Comparison of ENCODE assay signal across 23 cellular contexts in the genomic region with DNA sequence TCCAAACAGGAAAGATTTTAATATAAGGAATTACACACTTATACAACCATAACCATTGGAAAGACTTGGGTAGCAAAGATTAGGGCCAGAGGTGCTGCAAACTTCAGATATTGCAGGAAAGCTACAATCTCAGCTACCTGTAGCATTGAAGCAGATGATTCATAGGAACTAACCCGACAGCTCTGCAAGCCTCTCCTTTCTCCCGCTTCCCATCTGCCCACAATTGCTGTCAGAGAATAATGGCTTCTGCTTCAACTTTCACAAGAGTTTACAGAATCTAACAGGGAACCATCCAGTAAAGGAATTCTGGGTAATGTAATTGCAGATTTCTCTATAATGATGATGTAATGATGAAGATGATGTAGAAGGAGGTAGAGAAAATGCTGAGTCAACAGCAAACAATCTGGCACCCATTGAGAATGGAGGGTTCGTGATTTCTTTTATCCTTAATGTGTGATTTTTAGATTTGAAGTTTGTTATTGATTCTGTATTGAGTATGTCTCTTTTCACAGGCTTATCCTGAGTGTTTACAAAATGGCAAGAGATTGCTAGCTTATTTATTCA.
"Had no signal": no experiment of that assay in that cellular context is flagged by ENCODE, and none has a peak within 500 bp of the region (broad histone marks: within the 10 kb centered on the region; RNA-seq: fewer than 3 reads in every experiment).

No MANE protein-coding gene starts in this region.

- DNase-seq: cerebellar nuclear complex; cortex of kidney; effector CD4-positive, alpha-beta T cell; glutamatergic neuron; immature natural killer cell; islet precursor cell; left ventricle myocardium superior; lower lobe of right lung; natural killer cell; occipital lobe; sigmoid colon; stimulated activated CD4-positive, alpha-beta T cell treated with anti-CD3 and anti-CD28 coated beads, Interleukin-2, amount 100 ng/mL, for 48 hours; stimulated activated naive B cell treated with anti-CD40 and anti-IgM and Interleukin-4, amounts not matched to agents 10 μg/mL and 1 μg/mL and 100 μg/mL, for 72 hours; upper lobe of left lung had no signal

- H3K4me1 ChIP-seq: foreskin keratinocyte, gastroesophageal sphincter, lower lobe of right lung, right atrium auricular region, sigmoid colon, tibial nerve, upper lobe of left lung had no signal

- H3K9ac ChIP-seq: parathyroid adenoma had no signal

- H3K27me3 ChIP-seq: gastroesophageal sphincter, right atrium auricular region, sigmoid colon, tibial nerve, upper lobe of left lung had no signal

- FAIRE-seq: urothelium cell line had no signal

- ATAC-seq: esophagus mucosa; foreskin keratinocyte; gastroesophageal sphincter; left ventricle myocardium superior; lower lobe of right lung; natural killer cell; stimulated activated naive B cell treated with anti-CD40 and anti-IgM and Interleukin-4, amounts not matched to agents 10 μg/mL and 1 μg/mL and 100 μg/mL, for 72 hours had no signal

- H3K79me2 ChIP-seq: parathyroid adenoma had no signal

- H3K4me3 ChIP-seq: gastroesophageal sphincter, lower lobe of right lung, right atrium auricular region, sigmoid colon, thoracic aorta, tibial nerve, upper lobe of left lung had no signal

- H3K36me3 ChIP-seq: gastroesophageal sphincter, lower lobe of right lung, right atrium auricular region, sigmoid colon, thoracic aorta, tibial nerve, upper lobe of left lung had no signal

- H3K9me3 ChIP-seq: gastroesophageal sphincter, lower lobe of right lung, right atrium auricular region, sigmoid colon, thoracic aorta, tibial nerve, upper lobe of left lung had no signal

- H3K27ac ChIP-seq: epithelial cell of prostate, foreskin keratinocyte, gastroesophageal sphincter, lower lobe of right lung, right atrium auricular region, sigmoid colon, thoracic aorta, tibial nerve, upper lobe of left lung had no signal
